Comparison of ENCODE assay signal across 1 cellular context in the genomic region with DNA sequence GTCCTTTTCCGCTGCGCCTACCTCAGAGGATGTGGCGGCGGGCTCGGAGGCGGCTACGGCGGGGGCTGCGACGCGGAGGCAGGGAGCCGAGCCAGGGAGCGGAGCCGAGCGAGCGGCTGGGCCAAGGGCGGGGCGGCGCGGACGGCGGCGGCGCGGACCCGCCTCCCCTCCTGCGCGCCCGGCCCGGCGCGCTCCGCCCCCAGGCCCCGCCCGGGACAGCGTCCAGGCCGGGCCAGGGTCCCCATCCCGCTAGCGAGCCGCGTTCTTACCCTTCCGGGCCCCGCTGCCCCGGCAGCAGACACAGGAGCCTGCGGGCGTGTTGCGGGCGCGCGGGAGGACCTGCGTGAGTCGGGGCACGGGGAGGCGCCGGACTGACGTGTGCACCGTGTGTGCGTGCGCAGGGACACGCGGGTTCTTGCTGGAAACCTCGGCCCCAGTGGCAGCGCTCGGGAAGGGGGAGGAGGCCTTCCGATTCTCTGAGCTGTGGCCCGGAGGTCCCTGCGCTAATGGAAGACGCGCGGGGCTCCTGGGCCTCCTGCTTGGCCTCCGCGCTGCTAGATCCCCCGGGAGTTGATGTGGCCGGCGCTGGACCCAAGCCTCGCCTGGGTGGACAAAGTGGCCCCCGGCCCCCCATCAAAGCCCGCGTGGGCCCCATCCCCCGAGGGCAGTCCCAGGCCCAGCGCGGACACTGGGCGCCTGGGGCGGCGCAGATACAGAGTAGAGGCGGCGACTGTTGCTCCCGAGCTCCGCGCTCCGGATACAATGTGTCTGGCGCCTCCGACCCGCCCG.
TF ChIP-seq lines count a peak whose summit lies in the region.

A gene with protein sequence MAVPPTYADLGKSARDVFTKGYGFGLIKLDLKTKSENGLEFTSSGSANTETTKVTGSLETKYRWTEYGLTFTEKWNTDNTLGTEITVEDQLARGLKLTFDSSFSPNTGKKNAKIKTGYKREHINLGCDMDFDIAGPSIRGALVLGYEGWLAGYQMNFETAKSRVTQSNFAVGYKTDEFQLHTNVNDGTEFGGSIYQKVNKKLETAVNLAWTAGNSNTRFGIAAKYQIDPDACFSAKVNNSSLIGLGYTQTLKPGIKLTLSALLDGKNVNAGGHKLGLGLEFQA (minus strand): TSS at position 350 of the 789 bp plus-strand sequence. CDS start 11,963 bp downstream, outside the sequence.

TF ChIP-seq in K562, 482 proteins besides CTCF, POLR2A, EP300 and RAD21 (continued from another document and continues in another):
- TF ChIP-seq, protein P1, sequence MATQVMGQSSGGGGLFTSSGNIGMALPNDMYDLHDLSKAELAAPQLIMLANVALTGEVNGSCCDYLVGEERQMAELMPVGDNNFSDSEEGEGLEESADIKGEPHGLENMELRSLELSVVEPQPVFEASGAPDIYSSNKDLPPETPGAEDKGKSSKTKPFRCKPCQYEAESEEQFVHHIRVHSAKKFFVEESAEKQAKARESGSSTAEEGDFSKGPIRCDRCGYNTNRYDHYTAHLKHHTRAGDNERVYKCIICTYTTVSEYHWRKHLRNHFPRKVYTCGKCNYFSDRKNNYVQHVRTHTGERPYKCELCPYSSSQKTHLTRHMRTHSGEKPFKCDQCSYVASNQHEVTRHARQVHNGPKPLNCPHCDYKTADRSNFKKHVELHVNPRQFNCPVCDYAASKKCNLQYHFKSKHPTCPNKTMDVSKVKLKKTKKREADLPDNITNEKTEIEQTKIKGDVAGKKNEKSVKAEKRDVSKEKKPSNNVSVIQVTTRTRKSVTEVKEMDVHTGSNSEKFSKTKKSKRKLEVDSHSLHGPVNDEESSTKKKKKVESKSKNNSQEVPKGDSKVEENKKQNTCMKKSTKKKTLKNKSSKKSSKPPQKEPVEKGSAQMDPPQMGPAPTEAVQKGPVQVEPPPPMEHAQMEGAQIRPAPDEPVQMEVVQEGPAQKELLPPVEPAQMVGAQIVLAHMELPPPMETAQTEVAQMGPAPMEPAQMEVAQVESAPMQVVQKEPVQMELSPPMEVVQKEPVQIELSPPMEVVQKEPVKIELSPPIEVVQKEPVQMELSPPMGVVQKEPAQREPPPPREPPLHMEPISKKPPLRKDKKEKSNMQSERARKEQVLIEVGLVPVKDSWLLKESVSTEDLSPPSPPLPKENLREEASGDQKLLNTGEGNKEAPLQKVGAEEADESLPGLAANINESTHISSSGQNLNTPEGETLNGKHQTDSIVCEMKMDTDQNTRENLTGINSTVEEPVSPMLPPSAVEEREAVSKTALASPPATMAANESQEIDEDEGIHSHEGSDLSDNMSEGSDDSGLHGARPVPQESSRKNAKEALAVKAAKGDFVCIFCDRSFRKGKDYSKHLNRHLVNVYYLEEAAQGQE (CRISPR knock-in tag; IDR thresholded peaks at IDR 0.05; ENCODE audit: low read depth): 0 out of 2 replicates have a peak, but pooled peaks have one; percentile 50
- TF ChIP-seq HDAC3 (IDR thresholded peaks at IDR 0.05; ENCODE audit: borderline replicate concordance, partially characterized antibody) (no peak), MBD2 (IDR thresholded peaks at IDR 0.05; ENCODE audit: borderline replicate concordance, low read depth) (peak; percentile 17; the same call in 1 of the 2 replicates), KDM5B (IDR thresholded peaks at IDR 0.05; ENCODE audit: insufficient replicate concordance, low read depth, low read length) (peak; percentile 26), SMARCA5 (IDR thresholded peaks at IDR 0.05) (no peak), CBFA2T3 (IDR thresholded peaks at IDR 0.05) (no peak), PML (IDR thresholded peaks at IDR 0.05; ENCODE audit: low read length) (no peak; the same call in 1 of the 2 replicates), FOXJ2 (tag; IDR thresholded peaks at IDR 0.05) (no peak), ZEB2 (IDR thresholded peaks at IDR 0.05) (no peak), ZFP36 (IDR thresholded peaks at IDR 0.05; ENCODE audit: low read depth, low read length, partially characterized antibody) (no peak), MCM5 (IDR thresholded peaks at IDR 0.05; ENCODE audit: low read depth) (no peak), FOXK2 (conservative IDR thresholded peaks at IDR 0.05 in 1 of 2, IDR thresholded peaks at IDR 0.05 in 1 of 2; ENCODE audit: low read depth in 2 of 2) (no peak), ETV1 (tag; conservative IDR thresholded peaks at IDR 0.05; ENCODE audit: low read depth) (peak; percentile 49; the same call in 1 of the 2 replicates), CHCHD3 (CRISPR knock-in tag; IDR thresholded peaks at IDR 0.05) (no peak), CREM (IDR thresholded peaks at IDR 0.05; ENCODE audit: low read depth) (peak; percentile 45), SMARCA4 (IDR thresholded peaks at IDR 0.05) (no peak), NFATC3 (IDR thresholded peaks at IDR 0.05) (no peak), PCBP1 (IDR thresholded peaks at IDR 0.05; ENCODE audit: low read depth, low read length, poor library complexity, severe bottlenecking) (no peak), CCNT2 (IDR thresholded peaks at IDR 0.05; ENCODE audit: borderline replicate concordance, extremely low read depth, insufficient read length, low read depth, low read length) (peak; percentile 52), PTRF (tag; IDR thresholded peaks at IDR 0.05) (no peak), CBX5 (IDR thresholded peaks at IDR 0.05; ENCODE audit: borderline replicate concordance, low read depth) (no peak), SNIP1 (IDR thresholded peaks at IDR 0.05; ENCODE audit: low read depth) (no peak), ARID2 (IDR thresholded peaks at IDR 0.05) (no peak), ZBED1 (IDR thresholded peaks at IDR 0.05) (no peak), SMAD1 (IDR thresholded peaks at IDR 0.05; ENCODE audit: low read depth, low read length, partially characterized antibody) (no peak), RBM22 (IDR thresholded peaks at IDR 0.05; ENCODE audit: low read depth, low read length, poor library complexity, severe bottlenecking) (no peak), ZNF57 (CRISPR knock-in tag; IDR thresholded peaks at IDR 0.05) (no peak), MTA1 (IDR thresholded peaks at IDR 0.05; ENCODE audit: borderline replicate concordance) (peak; percentile 60; the same call in 1 of the 2 replicates)
- TF ChIP-seq, protein P2, sequence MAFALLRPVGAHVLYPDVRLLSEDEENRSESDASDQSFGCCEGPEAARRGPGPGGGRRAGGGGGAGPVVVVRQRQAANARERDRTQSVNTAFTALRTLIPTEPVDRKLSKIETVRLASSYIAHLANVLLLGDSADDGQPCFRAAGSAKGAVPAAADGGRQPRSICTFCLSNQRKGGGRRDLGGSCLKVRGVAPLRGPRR (CRISPR knock-in tag; IDR thresholded peaks at IDR 0.05): no peak
- TF ChIP-seq, protein P3, sequence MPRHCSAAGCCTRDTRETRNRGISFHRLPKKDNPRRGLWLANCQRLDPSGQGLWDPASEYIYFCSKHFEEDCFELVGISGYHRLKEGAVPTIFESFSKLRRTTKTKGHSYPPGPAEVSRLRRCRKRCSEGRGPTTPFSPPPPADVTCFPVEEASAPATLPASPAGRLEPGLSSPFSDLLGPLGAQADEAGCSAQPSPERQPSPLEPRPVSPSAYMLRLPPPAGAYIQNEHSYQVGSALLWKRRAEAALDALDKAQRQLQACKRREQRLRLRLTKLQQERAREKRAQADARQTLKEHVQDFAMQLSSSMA (CRISPR knock-in tag; IDR thresholded peaks at IDR 0.05): no peak
- TF ChIP-seq, protein P4, sequence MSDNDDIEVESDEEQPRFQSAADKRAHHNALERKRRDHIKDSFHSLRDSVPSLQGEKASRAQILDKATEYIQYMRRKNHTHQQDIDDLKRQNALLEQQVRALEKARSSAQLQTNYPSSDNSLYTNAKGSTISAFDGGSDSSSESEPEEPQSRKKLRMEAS (CRISPR knock-in tag; IDR thresholded peaks at IDR 0.05): peak; percentile 71
- TF ChIP-seq, protein P5, sequence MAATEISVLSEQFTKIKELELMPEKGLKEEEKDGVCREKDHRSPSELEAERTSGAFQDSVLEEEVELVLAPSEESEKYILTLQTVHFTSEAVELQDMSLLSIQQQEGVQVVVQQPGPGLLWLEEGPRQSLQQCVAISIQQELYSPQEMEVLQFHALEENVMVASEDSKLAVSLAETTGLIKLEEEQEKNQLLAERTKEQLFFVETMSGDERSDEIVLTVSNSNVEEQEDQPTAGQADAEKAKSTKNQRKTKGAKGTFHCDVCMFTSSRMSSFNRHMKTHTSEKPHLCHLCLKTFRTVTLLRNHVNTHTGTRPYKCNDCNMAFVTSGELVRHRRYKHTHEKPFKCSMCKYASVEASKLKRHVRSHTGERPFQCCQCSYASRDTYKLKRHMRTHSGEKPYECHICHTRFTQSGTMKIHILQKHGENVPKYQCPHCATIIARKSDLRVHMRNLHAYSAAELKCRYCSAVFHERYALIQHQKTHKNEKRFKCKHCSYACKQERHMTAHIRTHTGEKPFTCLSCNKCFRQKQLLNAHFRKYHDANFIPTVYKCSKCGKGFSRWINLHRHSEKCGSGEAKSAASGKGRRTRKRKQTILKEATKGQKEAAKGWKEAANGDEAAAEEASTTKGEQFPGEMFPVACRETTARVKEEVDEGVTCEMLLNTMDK (IDR thresholded peaks at IDR 0.05; ENCODE audit: borderline replicate concordance, insufficient read depth, low read depth, low read length, poor library complexity, severe bottlenecking): no peak
- TF ChIP-seq, protein P6, sequence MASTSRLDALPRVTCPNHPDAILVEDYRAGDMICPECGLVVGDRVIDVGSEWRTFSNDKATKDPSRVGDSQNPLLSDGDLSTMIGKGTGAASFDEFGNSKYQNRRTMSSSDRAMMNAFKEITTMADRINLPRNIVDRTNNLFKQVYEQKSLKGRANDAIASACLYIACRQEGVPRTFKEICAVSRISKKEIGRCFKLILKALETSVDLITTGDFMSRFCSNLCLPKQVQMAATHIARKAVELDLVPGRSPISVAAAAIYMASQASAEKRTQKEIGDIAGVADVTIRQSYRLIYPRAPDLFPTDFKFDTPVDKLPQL (IDR thresholded peaks at IDR 0.05; ENCODE audit: extremely low read depth, insufficient read length): no peak
- TF ChIP-seq, protein P7, sequence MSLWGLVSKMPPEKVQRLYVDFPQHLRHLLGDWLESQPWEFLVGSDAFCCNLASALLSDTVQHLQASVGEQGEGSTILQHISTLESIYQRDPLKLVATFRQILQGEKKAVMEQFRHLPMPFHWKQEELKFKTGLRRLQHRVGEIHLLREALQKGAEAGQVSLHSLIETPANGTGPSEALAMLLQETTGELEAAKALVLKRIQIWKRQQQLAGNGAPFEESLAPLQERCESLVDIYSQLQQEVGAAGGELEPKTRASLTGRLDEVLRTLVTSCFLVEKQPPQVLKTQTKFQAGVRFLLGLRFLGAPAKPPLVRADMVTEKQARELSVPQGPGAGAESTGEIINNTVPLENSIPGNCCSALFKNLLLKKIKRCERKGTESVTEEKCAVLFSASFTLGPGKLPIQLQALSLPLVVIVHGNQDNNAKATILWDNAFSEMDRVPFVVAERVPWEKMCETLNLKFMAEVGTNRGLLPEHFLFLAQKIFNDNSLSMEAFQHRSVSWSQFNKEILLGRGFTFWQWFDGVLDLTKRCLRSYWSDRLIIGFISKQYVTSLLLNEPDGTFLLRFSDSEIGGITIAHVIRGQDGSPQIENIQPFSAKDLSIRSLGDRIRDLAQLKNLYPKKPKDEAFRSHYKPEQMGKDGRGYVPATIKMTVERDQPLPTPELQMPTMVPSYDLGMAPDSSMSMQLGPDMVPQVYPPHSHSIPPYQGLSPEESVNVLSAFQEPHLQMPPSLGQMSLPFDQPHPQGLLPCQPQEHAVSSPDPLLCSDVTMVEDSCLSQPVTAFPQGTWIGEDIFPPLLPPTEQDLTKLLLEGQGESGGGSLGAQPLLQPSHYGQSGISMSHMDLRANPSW (CRISPR knock-in tag; IDR thresholded peaks at IDR 0.05): no peak
- TF ChIP-seq, protein P8, sequence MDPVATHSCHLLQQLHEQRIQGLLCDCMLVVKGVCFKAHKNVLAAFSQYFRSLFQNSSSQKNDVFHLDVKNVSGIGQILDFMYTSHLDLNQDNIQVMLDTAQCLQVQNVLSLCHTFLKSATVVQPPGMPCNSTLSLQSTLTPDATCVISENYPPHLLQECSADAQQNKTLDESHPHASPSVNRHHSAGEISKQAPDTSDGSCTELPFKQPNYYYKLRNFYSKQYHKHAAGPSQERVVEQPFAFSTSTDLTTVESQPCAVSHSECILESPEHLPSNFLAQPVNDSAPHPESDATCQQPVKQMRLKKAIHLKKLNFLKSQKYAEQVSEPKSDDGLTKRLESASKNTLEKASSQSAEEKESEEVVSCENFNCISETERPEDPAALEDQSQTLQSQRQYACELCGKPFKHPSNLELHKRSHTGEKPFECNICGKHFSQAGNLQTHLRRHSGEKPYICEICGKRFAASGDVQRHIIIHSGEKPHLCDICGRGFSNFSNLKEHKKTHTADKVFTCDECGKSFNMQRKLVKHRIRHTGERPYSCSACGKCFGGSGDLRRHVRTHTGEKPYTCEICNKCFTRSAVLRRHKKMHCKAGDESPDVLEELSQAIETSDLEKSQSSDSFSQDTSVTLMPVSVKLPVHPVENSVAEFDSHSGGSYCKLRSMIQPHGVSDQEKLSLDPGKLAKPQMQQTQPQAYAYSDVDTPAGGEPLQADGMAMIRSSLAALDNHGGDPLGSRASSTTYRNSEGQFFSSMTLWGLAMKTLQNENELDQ (CRISPR knock-in tag; IDR thresholded peaks at IDR 0.05; ENCODE audit: borderline replicate concordance): no peak
- TF ChIP-seq, protein P9, sequence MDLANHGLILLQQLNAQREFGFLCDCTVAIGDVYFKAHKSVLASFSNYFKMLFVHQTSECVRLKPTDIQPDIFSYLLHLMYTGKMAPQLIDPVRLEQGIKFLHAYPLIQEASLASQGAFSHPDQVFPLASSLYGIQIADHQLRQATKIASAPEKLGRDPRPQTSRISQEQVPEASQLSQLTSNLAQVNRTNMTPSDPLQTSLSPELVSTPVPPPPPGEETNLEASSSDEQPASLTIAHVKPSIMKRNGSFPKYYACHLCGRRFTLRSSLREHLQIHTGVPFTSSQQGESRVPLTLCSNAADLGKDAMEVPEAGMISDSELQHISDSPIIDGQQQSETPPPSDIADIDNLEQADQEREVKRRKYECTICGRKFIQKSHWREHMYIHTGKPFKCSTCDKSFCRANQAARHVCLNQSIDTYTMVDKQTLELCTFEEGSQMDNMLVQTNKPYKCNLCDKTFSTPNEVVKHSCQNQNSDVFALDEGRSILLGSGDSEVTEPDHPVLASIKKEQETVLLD (IDR thresholded peaks at IDR 0.05): peak; percentile 47; the same call in 1 of the 2 replicates
- TF ChIP-seq, protein P10, sequence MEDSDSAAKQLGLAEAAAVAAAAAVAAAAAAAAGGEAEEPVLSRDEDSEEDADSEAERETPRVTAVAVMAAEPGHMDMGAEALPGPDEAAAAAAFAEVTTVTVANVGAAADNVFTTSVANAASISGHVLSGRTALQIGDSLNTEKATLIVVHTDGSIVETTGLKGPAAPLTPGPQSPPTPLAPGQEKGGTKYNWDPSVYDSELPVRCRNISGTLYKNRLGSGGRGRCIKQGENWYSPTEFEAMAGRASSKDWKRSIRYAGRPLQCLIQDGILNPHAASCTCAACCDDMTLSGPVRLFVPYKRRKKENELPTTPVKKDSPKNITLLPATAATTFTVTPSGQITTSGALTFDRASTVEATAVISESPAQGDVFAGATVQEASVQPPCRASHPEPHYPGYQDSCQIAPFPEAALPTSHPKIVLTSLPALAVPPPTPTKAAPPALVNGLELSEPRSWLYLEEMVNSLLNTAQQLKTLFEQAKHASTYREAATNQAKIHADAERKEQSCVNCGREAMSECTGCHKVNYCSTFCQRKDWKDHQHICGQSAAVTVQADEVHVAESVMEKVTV (CRISPR knock-in tag; IDR thresholded peaks at IDR 0.05): no peak
- TF ChIP-seq, protein P11, sequence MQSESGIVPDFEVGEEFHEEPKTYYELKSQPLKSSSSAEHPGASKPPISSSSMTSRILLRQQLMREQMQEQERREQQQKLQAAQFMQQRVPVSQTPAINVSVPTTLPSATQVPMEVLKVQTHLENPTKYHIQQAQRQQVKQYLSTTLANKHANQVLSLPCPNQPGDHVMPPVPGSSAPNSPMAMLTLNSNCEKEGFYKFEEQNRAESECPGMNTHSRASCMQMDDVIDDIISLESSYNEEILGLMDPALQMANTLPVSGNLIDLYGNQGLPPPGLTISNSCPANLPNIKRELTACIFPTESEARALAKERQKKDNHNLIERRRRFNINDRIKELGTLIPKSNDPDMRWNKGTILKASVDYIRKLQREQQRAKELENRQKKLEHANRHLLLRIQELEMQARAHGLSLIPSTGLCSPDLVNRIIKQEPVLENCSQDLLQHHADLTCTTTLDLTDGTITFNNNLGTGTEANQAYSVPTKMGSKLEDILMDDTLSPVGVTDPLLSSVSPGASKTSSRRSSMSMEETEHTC (IDR thresholded peaks at IDR 0.05): no peak
